1 cellular context compared by ENCODE assay signal in the genomic region with DNA sequence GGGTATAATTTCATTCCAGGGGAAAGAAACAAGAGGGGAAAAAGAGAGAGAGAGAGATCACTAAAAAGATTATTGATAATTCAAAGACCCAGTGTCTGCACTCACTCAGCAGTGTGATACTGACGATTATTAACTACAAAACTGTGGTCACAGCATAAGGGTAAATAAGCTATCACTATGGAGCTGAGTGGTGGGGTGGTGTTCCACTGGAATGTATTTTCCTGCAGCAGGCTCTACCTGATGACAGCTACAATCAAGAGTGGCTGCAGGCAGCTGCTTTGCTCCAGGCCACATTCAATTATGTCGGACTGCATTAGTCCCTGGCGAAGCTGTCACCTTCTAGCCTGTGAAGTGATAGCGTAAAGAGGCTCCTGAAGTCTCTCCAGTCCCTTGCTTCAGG.
TF ChIP-seq lines count a peak whose summit lies in the region.

No MANE protein-coding gene starts in this region.

TF ChIP-seq in SK-N-SH, 30 proteins besides CTCF, POLR2A, EP300 and RAD21 (continued from another document):
- no peak for TF ChIP-seq MAX (IDR thresholded peaks at IDR 0.05; ENCODE audit: low read depth)
- no peak for TF ChIP-seq ZBTB33 (IDR thresholded peaks at IDR 0.05; ENCODE audit: borderline replicate concordance, low read depth)
- no peak for TF ChIP-seq GABPA (IDR thresholded peaks at IDR 0.05; ENCODE audit: low read depth)
- TF ChIP-seq POLR2AphosphoS5 (IDR thresholded peaks at IDR 0.05; ENCODE audit: low read depth, low read length), result no peak
- TF ChIP-seq FOXJ3 (CRISPR knock-in tag; IDR thresholded peaks at IDR 0.05), result peak; percentile 61; the same call in 1 of the 2 replicates
- TF ChIP-seq EZH2phosphoT487 (IDR thresholded peaks at IDR 0.05; ENCODE audit: borderline replicate concordance, low read depth), result no peak
- TF ChIP-seq, protein P1, sequence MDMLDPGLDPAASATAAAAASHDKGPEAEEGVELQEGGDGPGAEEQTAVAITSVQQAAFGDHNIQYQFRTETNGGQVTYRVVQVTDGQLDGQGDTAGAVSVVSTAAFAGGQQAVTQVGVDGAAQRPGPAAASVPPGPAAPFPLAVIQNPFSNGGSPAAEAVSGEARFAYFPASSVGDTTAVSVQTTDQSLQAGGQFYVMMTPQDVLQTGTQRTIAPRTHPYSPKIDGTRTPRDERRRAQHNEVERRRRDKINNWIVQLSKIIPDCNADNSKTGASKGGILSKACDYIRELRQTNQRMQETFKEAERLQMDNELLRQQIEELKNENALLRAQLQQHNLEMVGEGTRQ (IDR thresholded peaks at IDR 0.05; ENCODE audit: borderline replicate concordance, low read depth, low read length), result no peak
